Comparison of ENCODE assay signal across 10 cellular contexts in the genomic region with DNA sequence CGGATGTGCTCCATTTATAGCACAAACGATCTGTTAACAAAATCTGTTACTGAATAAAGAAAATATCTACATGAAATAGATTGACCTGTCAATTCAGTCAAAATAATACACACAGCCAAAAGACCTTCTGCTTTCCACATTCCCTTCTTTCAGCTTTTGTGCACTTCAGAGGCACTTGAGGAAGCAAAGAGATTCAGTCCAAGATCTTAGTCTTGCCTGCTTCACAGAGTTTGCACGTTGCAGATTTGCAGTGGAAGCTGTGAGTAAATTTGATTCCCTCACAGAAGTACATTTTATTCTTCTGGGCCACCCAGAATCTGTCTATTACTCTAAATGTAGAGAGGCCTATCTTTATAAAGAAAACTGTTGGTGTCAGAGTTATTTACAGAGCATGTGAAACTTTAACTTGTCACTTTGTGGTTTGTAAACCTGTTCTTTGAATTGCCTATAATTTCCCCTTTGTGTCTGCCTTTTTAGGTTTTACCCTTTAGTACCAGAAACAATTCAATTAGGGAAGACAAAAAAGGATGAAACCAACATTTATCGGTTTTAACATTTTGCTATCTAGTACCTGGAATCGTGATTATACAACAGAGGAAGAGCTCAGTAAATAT. TPM values are rescaled to one million over a fixed set of nuclear protein-coding genes. Genes with fewer than 3 reads are reported as not detected.
DNase-seq lines count a peak whose midpoint lies in the region; ATAC-seq and TF ChIP-seq lines count a peak whose summit lies in the region.
"Had no signal": no experiment of that assay in that cellular context is flagged by ENCODE, and none has a peak within 500 bp of the region (broad histone marks: within the 10 kb centered on the region; RNA-seq: fewer than 3 reads in every experiment).

No MANE protein-coding gene starts in this region.

- H3K4me1 ChIP-seq in GM23248 (ENCODE audit: insufficient read depth): peaks cover 45% of the 10 kb centered on the region
- peaks cover 66% of the 10 kb centered on the region for H3K4me1 ChIP-seq in Loucy (ENCODE audit: insufficient read depth, low read length, poor library complexity, severe bottlenecking)
- H3K4me1 ChIP-seq: HAP-1 had no signal

- H3K9me3 ChIP-seq in GM23248 (ENCODE audit: low read depth) (no peaks in the 10 kb centered on the region), Loucy (ENCODE audit: insufficient read depth, low read depth, low read length) (no peaks in the 10 kb centered on the region)
- H3K9me3 ChIP-seq: HAP-1 had no signal

- H3K4me3 ChIP-seq in GM23248 (no peak overlapping the region), Loucy (ENCODE audit: low read length, poor library complexity, severe bottlenecking) (no peak overlapping the region)
- H3K4me3 ChIP-seq: HAP-1 had no signal

- H3K4me2 ChIP-seq in GM23248 (ENCODE audit: unreplicated experiment) (peak overlapping the region; percentile 27), Loucy (ENCODE audit: low read depth, low read length, poor library complexity, severe bottlenecking) (peak overlapping the region; percentile 38)

- no peaks in the 10 kb centered on the region for H3K9me3 Mint-ChIP-seq in natural killer cell

- WGBS in GM23248 (ENCODE audit: low coverage in 1 of 2, low lambda C conversion rate in 2 of 2, missing lambda C conversion rate in 2 of 2), 2 experiments: 43 to 50% methylated on average over 5 of the region's 5 CpGs

- no peaks in the 10 kb centered on the region for H3K36me3 Mint-ChIP-seq in natural killer cell

- H3K27me3 ChIP-seq in GM23248 (replicated peaks; ENCODE audit: insufficient read depth): no peaks in the 10 kb centered on the region
- H3K27me3 ChIP-seq in Loucy (ENCODE audit: insufficient read depth, low read length, poor library complexity, severe bottlenecking): no peaks in the 10 kb centered on the region

- TF ChIP-seq CTCF in Loucy (conservative IDR thresholded peaks at IDR 0.05; ENCODE audit: low read length) (no peak), natural killer cell (IDR thresholded peaks at IDR 0.05) (no peak)

- H3K9ac ChIP-seq in GM23248 (no peak overlapping the region), Loucy (ENCODE audit: low read depth, low read length, poor library complexity, severe bottlenecking) (no peak overlapping the region)

- in situ Hi-C loops in GM23248 (cut with MboI): no loop called here

- intact Hi-C loops in natural killer cell (cut with micrococcal nuclease): no loop called here

- peak overlapping the region; percentile 38 for H3K4me3 Mint-ChIP-seq in natural killer cell

- H4K20me1 ChIP-seq in GM23248 (ENCODE audit: insufficient read depth): no peaks in the 10 kb centered on the region
- peaks cover 7% of the 10 kb centered on the region for H4K20me1 ChIP-seq in Loucy (ENCODE audit: insufficient read depth, low read length, poor library complexity, severe bottlenecking)

- H2AFZ ChIP-seq in GM23248 (no peak overlapping the region), Loucy (ENCODE audit: low read length) (no peak overlapping the region)

- H3K4me1 Mint-ChIP-seq in natural killer cell: peaks cover 11 to 21% of the 10 kb centered on the region in 2 donors

- H3K36me3 ChIP-seq in GM23248 (ENCODE audit: low read depth) (no peaks in the 10 kb centered on the region), Loucy (ENCODE audit: insufficient read depth, low read length) (no peaks in the 10 kb centered on the region)
- H3K36me3 ChIP-seq: HAP-1 had no signal

- peak; percentile 79 for ATAC-seq in GM18873 (IDR thresholded peaks at IDR 0.05; ENCODE audit: low FRiP score, unreplicated experiment)
- peak in 1 of 3 donors; percentile 26 for ATAC-seq in natural killer cell
- ATAC-seq: sciatic nerve had no signal

- H3K27ac Mint-ChIP-seq in natural killer cell: peak overlapping the region in 1 of 2 donors; percentile 62

- H3K9me2 ChIP-seq in GM23248 (ENCODE audit: insufficient read depth) (no peaks in the 10 kb centered on the region), Loucy (replicated peaks; ENCODE audit: low read depth, low read length) (no peaks in the 10 kb centered on the region)

- H3K27me3 Mint-ChIP-seq in natural killer cell (ENCODE audit: low read depth in 2 of 2): peaks cover 0 to 3% of the 10 kb centered on the region in 2 donors

- H3K79me2 ChIP-seq in GM23248 (ENCODE audit: insufficient read depth): no peaks in the 10 kb centered on the region
- H3K79me2 ChIP-seq in Loucy (ENCODE audit: insufficient read depth, low read length): peaks cover 27% of the 10 kb centered on the region

- DNase-seq in GM23248 (peak; percentile 10), natural killer cell (no peak), GF-D8 (lab: John Stamatoyannopoulos, UW) (no peak), mesenteric fat pad (ENCODE audit: low spot score) (no peak), DMS79 treated with DMSO at 0.1 percent for 48 hours (lab: John Stamatoyannopoulos, UW) (no peak), SIG-M5 (lab: John Stamatoyannopoulos, UW) (no peak)

- peaks cover 16% of the 10 kb centered on the region for H3F3A ChIP-seq in GM23248 (ENCODE audit: insufficient read depth)
- peaks cover 9% of the 10 kb centered on the region for H3F3A ChIP-seq in Loucy (ENCODE audit: low read depth)

- no peak overlapping the region for H3K27ac ChIP-seq in GM23248

RNA-seq across cellular contexts. Expression of a gene that starts 15.5 kb away (rescaled TPM):
- 1.3 and 6.4 TPM in 2 replicates for total RNA-seq in GM23248 (2014; rRNA removed; shearing (Covaris generic))
- 3.6 and 3.9 TPM in 2 replicates for polyA plus RNA-seq in GM23248 (2016; fragmentation: Nextera tagmentation; extraction: Ambion mirVana)
- total RNA-seq in natural killer cell: 1 to 10 TPM; 8.7 to 9.8 (median 9.5) TPM
- 343 TPM for total RNA-seq in mesenteric fat pad

Comparison
In these comparisons a context has a peak if more than half of its experiments do, and no peak if none do; other contexts are left out.
1. RNA of a gene that starts 15.5 kb away (total RNA-seq): 343 TPM in mesenteric fat pad (single experiment); 8.7 to 9.8 TPM in natural killer cell and 1.3 to 6.4 TPM in GM23248; every median in the first group is over 10 times any median in the second.